In the genomic region with DNA sequence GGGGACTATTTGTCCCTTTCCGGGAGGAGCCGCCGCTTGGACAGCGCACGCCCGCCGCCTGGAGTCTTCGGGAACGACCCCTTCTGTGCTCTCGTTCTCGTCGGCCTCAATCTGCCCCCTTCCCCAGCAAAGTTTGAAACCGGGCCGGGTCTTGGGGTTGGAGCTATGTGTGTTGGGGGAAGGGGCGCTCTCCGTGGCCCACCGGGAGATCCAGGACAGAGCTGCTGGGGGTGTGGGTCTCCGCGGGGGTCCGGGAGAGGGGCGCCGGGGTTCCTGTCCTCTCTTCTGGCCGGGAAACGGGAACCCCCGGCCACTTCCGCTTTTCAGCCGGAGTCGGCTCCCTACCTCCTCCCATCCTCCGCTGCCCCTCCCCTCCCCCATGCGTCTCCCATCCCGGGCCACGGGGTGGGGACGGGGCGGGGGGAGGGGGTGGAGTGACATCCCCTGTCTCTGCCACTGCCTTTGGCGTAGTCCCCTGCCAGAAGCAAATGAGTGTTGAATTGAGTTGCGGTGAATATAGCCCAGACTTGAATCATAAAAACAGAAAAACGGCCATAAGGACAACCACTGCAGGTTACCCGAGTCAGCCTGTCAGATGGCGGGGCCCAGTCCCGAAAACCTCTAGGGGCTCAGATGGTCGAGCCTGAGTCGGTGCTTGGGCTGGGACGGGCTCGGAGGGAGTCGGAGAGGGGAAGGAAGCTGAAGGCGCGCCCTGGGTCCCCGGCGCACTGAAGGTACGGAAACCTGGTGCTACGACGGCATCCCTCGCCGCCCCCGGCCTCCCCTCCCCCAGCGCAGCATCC, we compare ENCODE assay signal across 10 cellular contexts. TPM values are rescaled to one million over a fixed set of nuclear protein-coding genes. Genes with fewer than 3 reads are reported as not detected.
DNase-seq lines count a peak whose midpoint lies in the region; ATAC-seq and TF ChIP-seq lines count a peak whose summit lies in the region.
"Had no signal": no experiment of that assay in that cellular context is flagged by ENCODE, and none has a peak within 500 bp of the region (broad histone marks: within the 10 kb centered on the region; RNA-seq: fewer than 3 reads in every experiment).

No MANE protein-coding gene starts in this region.

- intact Hi-C loops in activated CD4-positive, alpha-beta memory T cell treated with anti-CD3 and anti-CD28 coated beads for 36 hours (cut with micrococcal nuclease) = loop anchor here (2.0 kb wide), 1 partner anchor 142 kb away; no protein-coding TSS in a partner anchor

- TF ChIP-seq CTCF in BE2C (IDR thresholded peaks at IDR 0.05; ENCODE audit: low read depth, low read length) (no peak), suprapubic skin (IDR thresholded peaks at IDR 0.05) (no peak), RWPE1 (conservative IDR thresholded peaks at IDR 0.05; ENCODE audit: low read depth) (no peak)

- H3K9me3 Mint-ChIP-seq in activated CD4-positive, alpha-beta memory T cell treated with anti-CD3 and anti-CD28 coated beads for 36 hours = no peaks in the 10 kb centered on the region

- TF ChIP-seq POLR2A in suprapubic skin (IDR thresholded peaks at IDR 0.05) = no peak

- H3K27me3 ChIP-seq in BE2C = no peaks in the 10 kb centered on the region
- peaks cover 79% of the 10 kb centered on the region for H3K27me3 ChIP-seq in suprapubic skin

- no peak for TF ChIP-seq EP300 in suprapubic skin (IDR thresholded peaks at IDR 0.05)

- CTCF ChIA-PET in activated CD4-positive, alpha-beta memory T cell treated with anti-CD3 and anti-CD28 coated beads for 36 hours (lab: Charles Lee) = interaction anchor here (0.9 to 3.1 kb wide), 3 partner anchors 18 to 142 kb away, joined by 3 to 17 read pairs (median 4); no protein-coding TSS in a partner anchor
- CTCF ChIA-PET in RWPE1 (lab: Yijun Ruan, JAX) = interaction anchor here (1.3 kb wide), 1 partner anchor 149 kb away, joined by 3 read pairs; no protein-coding TSS in a partner anchor

- peaks cover 15% of the 10 kb centered on the region for H3K36me3 Mint-ChIP-seq in T-helper 17 cell (ENCODE audit: low read depth)
- H3K36me3 Mint-ChIP-seq in activated CD4-positive, alpha-beta memory T cell treated with anti-CD3 and anti-CD28 coated beads for 36 hours = peaks cover 9% of the 10 kb centered on the region

- POLR2A ChIA-PET in activated CD4-positive, alpha-beta memory T cell treated with anti-CD3 and anti-CD28 coated beads for 36 hours (lab: Charles Lee) = no interaction called here
- POLR2A ChIA-PET in RWPE1 (lab: Yijun Ruan, JAX; ENCODE audit: low non-redundant PET) = no interaction called here

- no peaks in the 10 kb centered on the region for H3K9me3 ChIP-seq in BE2C
- no peaks in the 10 kb centered on the region for H3K9me3 ChIP-seq in T-helper 17 cell (ENCODE audit: control insufficient read depth, low read length, poor library complexity, severe bottlenecking)
- H3K9me3 ChIP-seq in suprapubic skin = no peaks in the 10 kb centered on the region

- peak overlapping the region; percentile 47 for H3K4me3 Mint-ChIP-seq in T-helper 17 cell
- no peak overlapping the region for H3K4me3 Mint-ChIP-seq in activated CD4-positive, alpha-beta memory T cell treated with anti-CD3 and anti-CD28 coated beads for 36 hours

- no peak for ATAC-seq in T-helper 17 cell

- H3K27ac Mint-ChIP-seq in T-helper 17 cell = no peak overlapping the region
- H3K27ac Mint-ChIP-seq in activated CD4-positive, alpha-beta memory T cell treated with anti-CD3 and anti-CD28 coated beads for 36 hours = no peak overlapping the region

- peaks cover 8% of the 10 kb centered on the region for H3K4me1 Mint-ChIP-seq in T-helper 17 cell
- peaks cover 9% of the 10 kb centered on the region for H3K4me1 Mint-ChIP-seq in activated CD4-positive, alpha-beta memory T cell treated with anti-CD3 and anti-CD28 coated beads for 36 hours (ENCODE audit: low read depth)

- 3% methylated on average over 42 of the region's 56 CpGs for WGBS in suprapubic skin

- peaks cover 32% of the 10 kb centered on the region for H3K27me3 Mint-ChIP-seq in T-helper 17 cell
- peaks cover 45% of the 10 kb centered on the region for H3K27me3 Mint-ChIP-seq in activated CD4-positive, alpha-beta memory T cell treated with anti-CD3 and anti-CD28 coated beads for 36 hours

- peaks cover 23% of the 10 kb centered on the region for H3K4me1 ChIP-seq in BE2C
- peaks cover 16% of the 10 kb centered on the region for H3K4me1 ChIP-seq in suprapubic skin

- peaks cover 42% of the 10 kb centered on the region for H3K36me3 ChIP-seq in BE2C
- H3K36me3 ChIP-seq in suprapubic skin = no peaks in the 10 kb centered on the region

- H3K27ac ChIP-seq in suprapubic skin = no peak overlapping the region
- H3K27ac ChIP-seq in RWPE1 = no peak overlapping the region
- H3K27ac ChIP-seq: KMS-11 had no signal

- peak; percentile 92 for DNase-seq in BE2C
- peak; percentile 51 for DNase-seq in DMS53 treated with DMSO at 0.1 percent for 48 hours (lab: John Stamatoyannopoulos, UW; ENCODE audit: unreplicated experiment)
- no peak for DNase-seq in T-helper 17 cell
- DNase-seq in left kidney (ENCODE audit: low read depth, low spot score) = peak; percentile 21
- DNase-seq in activated CD4-positive, alpha-beta memory T cell treated with anti-CD3 and anti-CD28 coated beads for 36 hours = no peak
- no peak for DNase-seq in suprapubic skin (ENCODE audit: low spot score in 2 of 2)
- DNase-seq in RWPE1 (ENCODE audit: low spot score) = no peak

- peak overlapping the region; percentile 95 for H3K4me3 ChIP-seq in BE2C (ENCODE audit: low read depth, low read length)
- H3K4me3 ChIP-seq in suprapubic skin = no peak overlapping the region

RNA-seq across cellular contexts. Expression of gene CPLX2, which starts 1.1 kb away (rescaled TPM):
- polyA plus RNA-seq in BE2C (2012; ENCODE audit: insufficient read depth, insufficient read length, low read depth) = 271 TPM
- total RNA-seq in T-helper 17 cell = not detected
- total RNA-seq in activated CD4-positive, alpha-beta memory T cell treated with anti-CD3 and anti-CD28 coated beads for 36 hours = not detected
- not detected for total RNA-seq in suprapubic skin
- total RNA-seq: Calu3, glomerular endothelial cell had no signal

Comparison
In these comparisons a context has a peak if more than half of its experiments do, and no peak if none do; other contexts are left out.
1. DNase-seq: peak in BE2C (single experiment), DMS53 treated with DMSO at 0.1 percent for 48 hours (single experiment) and left kidney (single experiment); none in T-helper 17 cell (0 of 3), activated CD4-positive, alpha-beta memory T cell treated with anti-CD3 and anti-CD28 coated beads for 36 hours (single experiment), suprapubic skin (0 of 2) and RWPE1 (single experiment).